3 cellular contexts compared by ENCODE assay signal in genomic region chr7:76771980-76772379, GRCh38.
DNase-seq lines count a peak whose midpoint lies in the region; ATAC-seq, FAIRE-seq and TF ChIP-seq lines count a peak whose summit lies in the region.
"Not testable (repeated sequence)": the region's sequence is repeated elsewhere in the genome, so short reads cannot be mapped to it uniquely, and the experiment has no call there.

No MANE protein-coding gene starts in this region.

- not testable (repeated sequence) for H3K27me3 ChIP-seq in HepG2 (ENCODE audit: control insufficient read depth in 1 of 2, insufficient read depth in 2 of 2, low read length in 2 of 2); right lobe of liver

- not testable (repeated sequence) for H3K9ac ChIP-seq in HepG2 (ENCODE audit: insufficient read depth, low read depth, low read length)

- not testable (repeated sequence) for H3K9me3 ChIP-seq in HepG2 (ENCODE audit: low read length); right lobe of liver

- DNase-seq in left lobe of liver (ENCODE audit: low spot score); HepG2 (ENCODE audit: low spot score); right lobe of liver: not testable (repeated sequence)

- ATAC-seq in left lobe of liver: peak; percentile 63
- peak; percentile 63 for ATAC-seq in HepG2
- peak; percentile 57 to 78 (median 66) for ATAC-seq in right lobe of liver

- not testable (repeated sequence) for FAIRE-seq in HepG2 (lab: Jason Lieb, UNC)

- not testable (repeated sequence) for TF ChIP-seq EP300 in HepG2 (IDR thresholded peaks at IDR 0.05; ENCODE audit: low read depth in 2 of 2, low read length in 2 of 2); HepG2 (CRISPR knock-in tag; IDR thresholded peaks at IDR 0.05; ENCODE audit: borderline replicate concordance)

- H3K79me2 ChIP-seq in HepG2 (ENCODE audit: insufficient read depth, low read length): not testable (repeated sequence)

- H4K20me1 ChIP-seq in HepG2 (ENCODE audit: insufficient read depth, low read length): not testable (repeated sequence)

- TF ChIP-seq CTCF in HepG2 (CRISPR knock-in tag; IDR thresholded peaks at IDR 0.05); right lobe of liver (IDR thresholded peaks at IDR 0.05): not testable (repeated sequence)

- in situ Hi-C loops in HepG2 (cut with HindIII; ENCODE audit: extremely low pct_ligation_motif_present, low pct_unique_long_range_greater_than_20kb): not testable (repeated sequence)

- CTCF ChIA-PET in HepG2 (lab: Yijun Ruan, JAX; ENCODE audit: low intra/inter-chr PET ratio, low total read pairs): not testable (repeated sequence)

- not testable (repeated sequence) for TF ChIP-seq POLR2A in HepG2 (IDR thresholded peaks at IDR 0.05; ENCODE audit: insufficient read depth in 1 of 2, low read depth in 2 of 2, low read length in 2 of 2); right lobe of liver (IDR thresholded peaks at IDR 0.05)

- H3K36me3 ChIP-seq in HepG2 (replicated peaks in 1 of 2; ENCODE audit: control insufficient read depth in 1 of 2, insufficient read depth in 2 of 2, low read length in 2 of 2); right lobe of liver: not testable (repeated sequence)

- H3K27ac ChIP-seq in HepG2 (ENCODE audit: extremely low read length, insufficient read depth, low read length); right lobe of liver: not testable (repeated sequence)

- POLR2A ChIA-PET in HepG2 (lab: Yijun Ruan, JAX): not testable (repeated sequence)

- BruUV-seq in HepG2 (replicated peaks; lab: Mats Ljungman, UMichigan): not testable (repeated sequence)

- not testable (repeated sequence) for H3K4me1 ChIP-seq in HepG2 (ENCODE audit: insufficient read depth, low read length); right lobe of liver

- H3K4me2 ChIP-seq in HepG2 (ENCODE audit: low read depth, low read length): not testable (repeated sequence)

- H3K4me3 ChIP-seq in HepG2 (replicated peaks in 1 of 3; ENCODE audit: insufficient read depth in 1 of 3, low read depth in 2 of 3, low read length in 3 of 3); right lobe of liver: not testable (repeated sequence)

- TF ChIP-seq RAD21 in HepG2 (CRISPR knock-in tag; IDR thresholded peaks at IDR 0.05): not testable (repeated sequence)

- 0% methylated on average over 1 of the region's 1 CpG for WGBS in HepG2 (ENCODE audit: low lambda C conversion rate)
- 33% methylated on average over 1 of the region's 1 CpG for WGBS in right lobe of liver (ENCODE audit: insufficient coverage, low coverage, low lambda C conversion rate, missing lambda C conversion rate)

- H2AFZ ChIP-seq in HepG2 (ENCODE audit: low read length): not testable (repeated sequence)

- intact Hi-C loops in HepG2 (cut with micrococcal nuclease; ENCODE audit: unreplicated experiment); right lobe of liver (cut with DNase I): not testable (repeated sequence)
